In the genomic region with DNA sequence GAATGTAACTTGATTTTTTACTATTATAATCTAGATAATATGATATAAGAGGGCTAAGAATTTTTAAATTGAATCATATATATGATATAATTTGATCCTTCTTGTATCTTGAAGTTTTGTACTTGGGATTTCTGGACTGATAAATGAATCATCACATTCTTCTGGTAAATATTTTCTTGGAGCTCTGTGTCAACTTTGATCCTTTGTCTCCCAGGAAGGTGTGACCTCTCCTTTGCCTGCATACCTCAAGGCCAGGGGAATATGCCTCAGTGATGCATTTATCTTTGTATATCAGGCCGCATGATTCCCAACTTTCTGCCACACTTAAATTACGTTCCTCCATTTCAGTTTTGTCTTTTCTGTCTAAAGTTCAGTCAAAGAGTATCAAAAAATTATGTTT, we compare ENCODE assay signal across 24 cellular contexts.
DNase-seq lines count a peak whose midpoint lies in the region; ATAC-seq, FAIRE-seq and TF ChIP-seq lines count a peak whose summit lies in the region.
"Had no signal": no experiment of that assay in that cellular context is flagged by ENCODE, and none has a peak within 500 bp of the region (broad histone marks: within the 10 kb centered on the region; RNA-seq: fewer than 3 reads in every experiment).

No MANE protein-coding gene starts in this region.

- H3K27me3 ChIP-seq in IMR-90 (ENCODE audit: control insufficient read depth, insufficient read depth, low read length) (no peaks in the 10 kb centered on the region), astrocyte (ENCODE audit: insufficient read depth, low read length) (no peaks in the 10 kb centered on the region), psoas muscle (ENCODE audit: insufficient read depth in 3 of 3, low read length in 2 of 3) (no peaks in the 10 kb centered on the region), left ventricle myocardium inferior (ENCODE audit: low read depth) (no peaks in the 10 kb centered on the region), aorta (ENCODE audit: control insufficient read depth in 1 of 2, insufficient read depth in 2 of 2, low read length in 1 of 2) (no peaks in the 10 kb centered on the region)
- H3K27me3 ChIP-seq: ovary, tibial nerve had no signal

- H4K8ac ChIP-seq in IMR-90 (ENCODE audit: low read depth in 2 of 2, low read length in 2 of 2): no peak overlapping the region

- H3K4me3 ChIP-seq in IMR-90 (ENCODE audit: insufficient read depth, low read depth, low read length) (no peak overlapping the region), astrocyte (ENCODE audit: insufficient read depth, low read depth, low read length) (no peak overlapping the region), psoas muscle (no peak overlapping the region), left ventricle myocardium inferior (no peak overlapping the region), aorta (ENCODE audit: low read length in 2 of 2) (no peak overlapping the region)
- H3K4me3 ChIP-seq: ovary, smooth muscle cell, tibial nerve had no signal

- H3K23ac ChIP-seq in IMR-90 (ENCODE audit: low read depth, low read length): 0 out of 2 replicates have a peak overlapping the region, but pooled peaks have one; percentile 53

- no peak for FAIRE-seq in astrocyte (lab: Jason Lieb, UNC)
- FAIRE-seq: GM12892 had no signal

- no peak overlapping the region for H3K14ac ChIP-seq in IMR-90 (replicated peaks; ENCODE audit: low read depth, low read length)

- in situ Hi-C loops in ACHN (cut with HindIII; ENCODE audit: low pct_ligation_motif_present, low pct_unique_long_range_greater_than_20kb, low sequenced_read_pairs) (no loop called here), IMR-90 (cut with MboI; ENCODE audit: low sequenced_read_pairs) (no loop called here)

- TF ChIP-seq RAD21 in IMR-90 (IDR thresholded peaks at IDR 0.05; ENCODE audit: low read length): no peak

- no peak overlapping the region for H2BK5ac ChIP-seq in IMR-90 (ENCODE audit: low read depth, low read length, poor library complexity, severe bottlenecking)

- no peak overlapping the region for H2BK15ac ChIP-seq in IMR-90 (ENCODE audit: low read depth, low read length)

- H3K36me3 ChIP-seq in IMR-90 (ENCODE audit: control insufficient read depth, insufficient read depth, low read length) (peaks cover 4% of the 10 kb centered on the region; the same call in 1 of the 2 replicates), astrocyte (ENCODE audit: insufficient read depth, low read length) (peaks cover 2% of the 10 kb centered on the region), psoas muscle (ENCODE audit: insufficient read depth in 1 of 2, low read depth in 1 of 2) (peaks cover 0 to 5% of the 10 kb centered on the region in 2 donors), left ventricle myocardium inferior (no peaks in the 10 kb centered on the region), aorta (ENCODE audit: control insufficient read depth in 1 of 2, insufficient read depth in 2 of 2, low read length in 1 of 2) (no peaks in the 10 kb centered on the region)
- H3K36me3 ChIP-seq: ovary, tibial nerve had no signal

- POLR2A ChIA-PET in IMR-90 (lab: Charles Lee; ENCODE audit: unreplicated experiment): no interaction called here

- no peak overlapping the region for H2BK120ac ChIP-seq in IMR-90 (ENCODE audit: low read depth, low read length)

- H3K27me3 Mint-ChIP-seq in astrocyte (ENCODE audit: low read depth, unreplicated experiment): no peaks in the 10 kb centered on the region
- H3K27me3 Mint-ChIP-seq: activated naive CD8-positive, alpha-beta T cell; CD4-positive, CD25-positive, alpha-beta regulatory T cell; central memory CD8-positive, alpha-beta T cell; IgD-negative memory B cell had no signal

- H3K18ac ChIP-seq in IMR-90 (ENCODE audit: low read depth, low read length): no peak overlapping the region

- no peak overlapping the region for H3K9ac ChIP-seq in IMR-90 (ENCODE audit: low read depth, low read length)
- no peak overlapping the region for H3K9ac ChIP-seq in astrocyte (ENCODE audit: low read length)

- H3K9me3 ChIP-seq in IMR-90 (ENCODE audit: control insufficient read depth, insufficient read depth, low read length) (no peaks in the 10 kb centered on the region), astrocyte (ENCODE audit: insufficient read depth, low read depth, low read length) (no peaks in the 10 kb centered on the region), psoas muscle (no peaks in the 10 kb centered on the region), left ventricle myocardium inferior (replicated peaks) (no peaks in the 10 kb centered on the region), aorta (ENCODE audit: control insufficient read depth, low read length) (no peaks in the 10 kb centered on the region)
- H3K9me3 ChIP-seq: ovary, tibial nerve had no signal

- H4K20me1 ChIP-seq in IMR-90 (ENCODE audit: insufficient read depth, low read length) (no peaks in the 10 kb centered on the region), astrocyte (ENCODE audit: insufficient read depth, low read length) (no peaks in the 10 kb centered on the region)

- no peak overlapping the region for H3K4ac ChIP-seq in IMR-90 (ENCODE audit: low read depth, low read length)

- no TSS peak for BruUV-seq in IMR-90 (replicated peaks; lab: Mats Ljungman, UMichigan)

- no peak overlapping the region for H2BK20ac ChIP-seq in IMR-90 (ENCODE audit: low read depth, low read length)

- H3K79me2 ChIP-seq in astrocyte (ENCODE audit: insufficient read depth, low read length): no peaks in the 10 kb centered on the region

- intact Hi-C loops in IMR-90 (cut with micrococcal nuclease): no loop called here
- intact Hi-C loops in left colon (cut with DNase I, micrococcal nuclease): no loop called here
- intact Hi-C loops in psoas muscle (cut with DNase I): no loop called here
- intact Hi-C loops in left ventricle myocardium inferior (cut with micrococcal nuclease): no loop called here
- intact Hi-C loops in aorta (cut with DNase I): no loop called here

- dilution Hi-C loops in IMR-90 (cut with HindIII; ENCODE audit: low sequenced_read_pairs, unreplicated experiment): no loop called here

- H3K4me2 ChIP-seq in IMR-90 (ENCODE audit: low read depth, low read length) (no peak overlapping the region), astrocyte (ENCODE audit: low read length) (no peak overlapping the region)
- H3K4me2 ChIP-seq: smooth muscle cell had no signal

- peaks cover 0 to 3% of the 10 kb centered on the region in 2 experiments; a peak in 1 of 4 replicates for H3K79me1 ChIP-seq in IMR-90 (ENCODE audit: low read depth in 1 of 2, low read length in 2 of 2)

- no peak overlapping the region for H4K5ac ChIP-seq in IMR-90 (ENCODE audit: low read depth, low read length)

- H3K9me3 Mint-ChIP-seq in astrocyte (ENCODE audit: unreplicated experiment): no peaks in the 10 kb centered on the region
- H3K9me3 Mint-ChIP-seq: CD4-positive, CD25-positive, alpha-beta regulatory T cell; central memory CD8-positive, alpha-beta T cell; IgD-negative memory B cell; stimulated activated effector memory CD8-positive, alpha-beta T cell treated with anti-CD3 and anti-CD28 coated beads, Interleukin-12 subunit alpha, Interleukin-12 subunit beta, amount 100 ng/mL, for 72 hours had no signal

- H3K27ac ChIP-seq in IMR-90 (ENCODE audit: insufficient read depth, low read length) (no peak overlapping the region), astrocyte (ENCODE audit: low read depth, low read length) (no peak overlapping the region), psoas muscle (no peak overlapping the region), left ventricle myocardium inferior (replicated peaks) (no peak overlapping the region), aorta (ENCODE audit: low read depth in 1 of 2, low read length in 2 of 2) (no peak overlapping the region)
- H3K27ac ChIP-seq: ovary, tibial nerve had no signal

- CTCF ChIA-PET in IMR-90 (lab: Yijun Ruan, JAX): no interaction called here

- H3K4me1 ChIP-seq in IMR-90 (ENCODE audit: control insufficient read depth, insufficient read depth, low read length) (0 out of 2 replicates have a peak, but pooled peaks cover 3% of the 10 kb centered on the region), astrocyte (ENCODE audit: insufficient read depth, low read length) (peaks cover 7% of the 10 kb centered on the region), psoas muscle (no peaks in the 10 kb centered on the region), left ventricle myocardium inferior (no peaks in the 10 kb centered on the region), aorta (ENCODE audit: control insufficient read depth in 1 of 2, insufficient read depth in 2 of 2, low read length in 2 of 2) (no peaks in the 10 kb centered on the region)

- H4K91ac ChIP-seq in IMR-90 (ENCODE audit: insufficient read depth, low read depth, low read length): no peak overlapping the region

- peak overlapping the region; percentile 49 for H3K27ac Mint-ChIP-seq in astrocyte (ENCODE audit: unreplicated experiment)
- H3K27ac Mint-ChIP-seq: activated naive CD8-positive, alpha-beta T cell; stimulated activated effector memory CD8-positive, alpha-beta T cell treated with anti-CD3 and anti-CD28 coated beads, Interleukin-12 subunit alpha, Interleukin-12 subunit beta, amount 100 ng/mL, for 72 hours had no signal

- no CpG with 5 or more reads among the region's 2 CpGs for WGBS in IMR-90 (ENCODE audit: extremely low coverage in 2 of 2, insufficient read length in 1 of 2), 2 experiments
- WGBS in psoas muscle, 3 donors: 94 to 99% (median 94%) methylated on average over 2 of the region's 2 CpGs
- WGBS in aorta, 2 donors: 93 to 94% methylated on average over 2 of the region's 2 CpGs

- TF ChIP-seq CTCF in IMR-90 (conservative IDR thresholded peaks at IDR 0.05; ENCODE audit: low read depth, low read length) (no peak), astrocyte (IDR thresholded peaks at IDR 0.05; ENCODE audit: insufficient read depth, low read depth, low read length) (no peak), psoas muscle (IDR thresholded peaks at IDR 0.05) (no peak), left ventricle myocardium inferior (IDR thresholded peaks at IDR 0.05; ENCODE audit: borderline replicate concordance) (no peak)

- peaks cover 3% of the 10 kb centered on the region for H3K9me1 ChIP-seq in IMR-90 (ENCODE audit: insufficient read depth, low read length)

- H3K4me3 Mint-ChIP-seq in astrocyte (ENCODE audit: unreplicated experiment): peak overlapping the region; percentile 2
- H3K4me3 Mint-ChIP-seq: activated naive CD8-positive, alpha-beta T cell; CD4-positive, CD25-positive, alpha-beta regulatory T cell; central memory CD8-positive, alpha-beta T cell; IgD-negative memory B cell; stimulated activated effector memory CD8-positive, alpha-beta T cell treated with anti-CD3 and anti-CD28 coated beads, Interleukin-12 subunit alpha, Interleukin-12 subunit beta, amount 100 ng/mL, for 72 hours had no signal

- H3K36me3 Mint-ChIP-seq in astrocyte (ENCODE audit: low read depth, unreplicated experiment): peaks cover 5% of the 10 kb centered on the region
- H3K36me3 Mint-ChIP-seq: CD4-positive, CD25-positive, alpha-beta regulatory T cell; stimulated activated effector memory CD8-positive, alpha-beta T cell treated with anti-CD3 and anti-CD28 coated beads, Interleukin-12 subunit alpha, Interleukin-12 subunit beta, amount 100 ng/mL, for 72 hours had no signal

- ATAC-seq in IMR-90 (ENCODE audit: low read depth) (no peak), left colon (peak; percentile 42), HG03108 (IDR thresholded peaks at IDR 0.05; ENCODE audit: unreplicated experiment) (no peak), psoas muscle (no peak), aorta (ENCODE audit: low FRiP score) (no peak)
- ATAC-seq: left lobe of liver; Panc1; stimulated activated effector memory CD8-positive, alpha-beta T cell treated with anti-CD3 and anti-CD28 coated beads, Interleukin-12 subunit alpha, Interleukin-12 subunit beta, amount 100 ng/mL, for 72 hours had no signal

- DNase-seq in ACHN (peak; percentile 45), IMR-90 (peak; percentile 23), astrocyte (ENCODE audit: low read depth) (peak; percentile 39), left colon (no peak), psoas muscle (no peak), left ventricle myocardium inferior (no peak), aorta (no peak)
- DNase-seq: activated CD4-positive, alpha-beta T cell treated with anti-CD3 and anti-CD28 coated beads, Interleukin-2, amount 50 U/mL, for 4 hours; activated T-cell treated with anti-CD3 and anti-CD28 coated beads, Interleukin-2, amount 50 U/mL, for 48 hours; CD4-positive, CD25-positive, alpha-beta regulatory T cell; effector memory CD4-positive, alpha-beta T cell; NCI-H1105 treated with DMSO at 0.1 percent for 48 hours; NCI-H69; ovary had no signal

- H3K4me1 Mint-ChIP-seq in astrocyte (ENCODE audit: low read depth, unreplicated experiment): peaks cover 19% of the 10 kb centered on the region

- no peak overlapping the region for H3K56ac ChIP-seq in IMR-90 (ENCODE audit: extremely low read depth, insufficient read depth, low read length)

- no peak overlapping the region for H2AFZ ChIP-seq in IMR-90 (replicated peaks; ENCODE audit: low read length, poor library complexity)
- H2AFZ ChIP-seq in astrocyte (ENCODE audit: low read depth, low read length): no peak overlapping the region

- no peak overlapping the region for H2AK9ac ChIP-seq in IMR-90 (replicated peaks; ENCODE audit: low read depth, low read length, poor library complexity)

- 0 out of 2 replicates have a peak overlapping the region, but pooled peaks have one; percentile 10 for H2AK5ac ChIP-seq in IMR-90 (ENCODE audit: low read depth, low read length)

- no peak for TF ChIP-seq POLR2A in IMR-90 (IDR thresholded peaks at IDR 0.05; ENCODE audit: low read depth, low read length)

Comparison
In these comparisons a context has a peak if more than half of its experiments do, and no peak if none do; other contexts are left out.
1. DNase-seq: peak in ACHN (single experiment), IMR-90 (single experiment) and astrocyte (single experiment); none in left colon (0 of 2), psoas muscle (0 of 2), left ventricle myocardium inferior (single experiment) and aorta (0 of 2).